8 cellular contexts compared by ENCODE assay signal in the genomic region with DNA sequence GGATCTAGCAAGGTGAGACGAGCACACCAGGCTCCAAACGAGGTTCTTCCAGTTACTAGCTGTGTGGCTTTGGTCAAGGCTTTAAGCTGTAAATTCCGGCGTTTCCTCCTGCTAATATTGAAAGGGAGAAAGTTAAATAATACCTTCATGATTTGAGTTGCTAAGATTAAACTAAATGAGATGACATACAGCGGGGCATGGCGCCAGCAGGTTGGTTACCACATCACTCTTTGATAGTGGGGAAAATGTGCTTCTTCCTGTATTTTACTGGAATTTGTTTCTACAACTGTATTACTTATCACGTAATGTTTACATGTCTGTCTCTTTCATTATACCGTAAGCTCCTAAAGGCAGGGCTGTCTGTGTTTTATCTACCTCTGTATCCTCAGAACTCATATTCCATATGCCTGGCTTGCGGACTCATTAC. TPM values are rescaled to one million over a fixed set of nuclear protein-coding genes. Genes with fewer than 3 reads are reported as not detected.
A peak's percentile ranks its signal among the peaks of the same experiment; 100 is the strongest.
DNase-seq lines count a peak whose midpoint lies in the region; ATAC-seq and TF ChIP-seq lines count a peak whose summit lies in the region.

No MANE protein-coding gene starts in this region.

- no peaks in the 10 kb centered on the region for H4K20me1 ChIP-seq in KMS-11 (ENCODE audit: insufficient read depth)

- H2AFZ ChIP-seq in KMS-11 (ENCODE audit: low read depth) = peak overlapping the region; percentile 91

- H3K36me3 Mint-ChIP-seq in CD4-positive, CD25-positive, alpha-beta regulatory T cell = peaks cover 18% of the 10 kb centered on the region
- H3K36me3 Mint-ChIP-seq in memory B cell = peaks cover 9% of the 10 kb centered on the region

- H3K4me1 ChIP-seq in CD4-positive, CD25-positive, alpha-beta regulatory T cell (ENCODE audit: control insufficient read depth, insufficient read depth, low read length, poor library complexity, severe bottlenecking) = peaks cover 14% of the 10 kb centered on the region
- H3K4me1 ChIP-seq in KMS-11 (ENCODE audit: low read depth, poor library complexity, severe bottlenecking) = peaks cover 16% of the 10 kb centered on the region

- peaks cover 11% of the 10 kb centered on the region for H3K79me2 ChIP-seq in KMS-11 (ENCODE audit: insufficient read depth, low read depth)

- H3K9me3 ChIP-seq in CD4-positive, CD25-positive, alpha-beta regulatory T cell (ENCODE audit: control insufficient read depth in 2 of 2, low read length in 2 of 2) = no peaks in the 10 kb centered on the region

- H3K36me3 ChIP-seq in CD4-positive, CD25-positive, alpha-beta regulatory T cell (ENCODE audit: control insufficient read depth, insufficient read depth, low read length) = peaks cover 16% of the 10 kb centered on the region
- H3K36me3 ChIP-seq in KMS-11 (ENCODE audit: insufficient read depth) = peaks cover 2% of the 10 kb centered on the region; the same call in 1 of the 2 replicates

- H3K27me3 Mint-ChIP-seq in CD4-positive, CD25-positive, alpha-beta regulatory T cell = peaks cover 14% of the 10 kb centered on the region
- peaks cover 1% of the 10 kb centered on the region for H3K27me3 Mint-ChIP-seq in memory B cell

- H3K9ac ChIP-seq in KMS-11 = peak overlapping the region; percentile 95

- DNase-seq in CD4-positive, CD25-positive, alpha-beta regulatory T cell = no peak
- DNase-seq in cerebellar cortex (ENCODE audit: low spot score) (peak; percentile 35), memory B cell (ENCODE audit: low spot score in 2 of 2) (no peak), SW480 (ENCODE audit: low spot score) (no peak), retina (no peak)

- peaks cover 17 to 51% (median 35%) of the 10 kb centered on the region in 4 donors for H3K4me1 Mint-ChIP-seq in CD4-positive, CD25-positive, alpha-beta regulatory T cell
- peaks cover 16% of the 10 kb centered on the region for H3K4me1 Mint-ChIP-seq in memory B cell

- H3K4me2 ChIP-seq in KMS-11 = peak overlapping the region; percentile 88

- H3K9me3 Mint-ChIP-seq in CD4-positive, CD25-positive, alpha-beta regulatory T cell = no peaks in the 10 kb centered on the region
- no peaks in the 10 kb centered on the region for H3K9me3 Mint-ChIP-seq in memory B cell

- TF ChIP-seq CTCF in KMS-11 (conservative IDR thresholded peaks at IDR 0.05; ENCODE audit: low read depth, low read length) = no peak

- H3K4me3 ChIP-seq in CD4-positive, CD25-positive, alpha-beta regulatory T cell (ENCODE audit: low read depth, low read length) = peak overlapping the region; percentile 99
- peak overlapping the region; percentile 34 for H3K4me3 ChIP-seq in KMS-11 (IDR thresholded peaks at IDR 0.05; ENCODE audit: insufficient read depth, low read depth, low read length)

- peak overlapping the region; percentile 91 to 99 (median 96) for H3K4me3 Mint-ChIP-seq in CD4-positive, CD25-positive, alpha-beta regulatory T cell
- H3K4me3 Mint-ChIP-seq in memory B cell = peak overlapping the region; percentile 99

- no peak for ATAC-seq in CD4-positive, CD25-positive, alpha-beta regulatory T cell (ENCODE audit: low read depth in 2 of 2)
- ATAC-seq in memory B cell (ENCODE audit: low read depth) (no peak), GM18502 (IDR thresholded peaks at IDR 0.05; ENCODE audit: poor library complexity, unreplicated experiment) (no peak), HG03354 (IDR thresholded peaks at IDR 0.05; ENCODE audit: poor library complexity, severe bottlenecking, unreplicated experiment) (no peak)

- peak overlapping the region; percentile 75 for H3K27ac ChIP-seq in CD4-positive, CD25-positive, alpha-beta regulatory T cell (ENCODE audit: insufficient read depth, low read length, poor library complexity, severe bottlenecking)
- peak overlapping the region; percentile 87 for H3K27ac ChIP-seq in KMS-11

- H3K27ac Mint-ChIP-seq in CD4-positive, CD25-positive, alpha-beta regulatory T cell = peak overlapping the region; percentile 83 to 100 (median 98)
- H3K27ac Mint-ChIP-seq in memory B cell = peak overlapping the region; percentile 93

- H3K27me3 ChIP-seq in CD4-positive, CD25-positive, alpha-beta regulatory T cell (ENCODE audit: control insufficient read depth, insufficient read depth, low read length) = no peaks in the 10 kb centered on the region
- no peaks in the 10 kb centered on the region for H3K27me3 ChIP-seq in KMS-11 (ENCODE audit: insufficient read depth, low read depth)

RNA-seq across cellular contexts. Expression of a gene that starts 0.6 kb away (rescaled TPM):
- 6.1 TPM for total RNA-seq in CD4-positive, CD25-positive, alpha-beta regulatory T cell
- 10 to 100 TPM; 17.8 to 31.0 (median 24.0) TPM for polyA plus RNA-seq in CD4-positive, CD25-positive, alpha-beta regulatory T cell

RNA-seq across cellular contexts. Expression of a gene that starts 11.7 kb away (rescaled TPM):
- 33.8 TPM for total RNA-seq in CD4-positive, CD25-positive, alpha-beta regulatory T cell
- polyA plus RNA-seq in CD4-positive, CD25-positive, alpha-beta regulatory T cell = 10 to 100 TPM; 39.8 to 49.1 (median 45.4) TPM

RNA-seq across cellular contexts. Expression of a gene that starts 34.8 kb away (rescaled TPM):
- 4.3 TPM for total RNA-seq in CD4-positive, CD25-positive, alpha-beta regulatory T cell
- polyA plus RNA-seq in CD4-positive, CD25-positive, alpha-beta regulatory T cell = 1 to 10 TPM in 1 of 4 donors, under 1 TPM in 3; 0.16 to 2.5 (median 0.78) TPM
